In the genomic region with DNA sequence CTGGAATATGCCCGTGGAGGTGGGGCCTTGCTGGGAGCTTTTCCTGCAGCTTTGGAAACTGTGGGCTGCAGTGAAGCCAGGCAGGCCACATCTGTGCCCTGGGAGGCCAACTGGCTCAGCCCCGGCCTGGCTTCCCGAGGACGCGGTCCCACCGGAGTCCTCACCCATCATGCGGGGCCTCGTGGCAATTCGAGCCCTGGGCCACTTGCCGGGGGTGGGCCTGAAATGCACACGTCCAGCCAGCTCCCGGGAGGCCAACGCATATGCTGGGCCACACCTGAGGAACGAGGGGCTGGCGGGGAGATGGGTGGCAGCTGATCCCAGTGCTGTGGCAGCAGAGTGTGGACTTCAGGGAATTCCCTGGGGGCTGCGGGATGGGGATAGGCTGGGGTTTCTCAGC, we compare ENCODE assay signal across 1 cellular context.
TF ChIP-seq lines count a peak whose summit lies in the region.

No MANE protein-coding gene starts in this region.

TF ChIP-seq in HepG2, 621 proteins besides CTCF, POLR2A, EP300 and RAD21 (continued from another document):
- TF ChIP-seq ZFP36 (IDR thresholded peaks at IDR 0.05; ENCODE audit: borderline replicate concordance, low read depth, low read length, partially characterized antibody) (no peak), ZNF740 (CRISPR knock-in tag; IDR thresholded peaks at IDR 0.05) (no peak)
